ENCODE assay signal across 3 cellular contexts in genomic region chr9:116647515-116647809, GRCh38.
TF ChIP-seq lines count a peak whose summit lies in the region.

No MANE protein-coding gene starts in this region.

TF ChIP-seq in SK-N-SH treated with all-trans-retinoic acid at 6 μM for 48 hours, 23 proteins besides CTCF, POLR2A, EP300 and RAD21:
- TF ChIP-seq SNAI2 (CRISPR knock-in tag; IDR thresholded peaks at IDR 0.05) (no peak), RARB (CRISPR knock-in tag; IDR thresholded peaks at IDR 0.05) (no peak)
TF ChIP-seq in SK-N-SH treated with all-trans-retinoic acid at 6 μM for 48 hours: peak in this region for 0.

TF ChIP-seq in SK-N-SH, 30 proteins besides CTCF, POLR2A, EP300 and RAD21:
- TF ChIP-seq CHD2 (IDR thresholded peaks at IDR 0.05; ENCODE audit: low read length, partially characterized antibody) (no peak), RCOR1 (IDR thresholded peaks at IDR 0.05; ENCODE audit: low read length) (no peak), EZH2phosphoT487 (IDR thresholded peaks at IDR 0.05; ENCODE audit: borderline replicate concordance, low read depth) (no peak)

TF ChIP-seq in HepG2, 621 proteins besides CTCF, POLR2A, EP300 and RAD21:
- TF ChIP-seq KDM6A (CRISPR knock-in tag; IDR thresholded peaks at IDR 0.05; ENCODE audit: low read depth) = no peak
